In genomic region chr12:124774462-124775167, GRCh38 we compare ENCODE assay signal across 8 cellular contexts.
DNase-seq lines count a peak whose midpoint lies in the region; ATAC-seq and TF ChIP-seq lines count a peak whose summit lies in the region.

No MANE protein-coding gene starts in this region.

- DNase-seq in CD8-positive, alpha-beta memory T cell = peak in 4 of 5 donors; percentile 20 to 70 (median 32)
- DNase-seq in activated CD4-positive, alpha-beta memory T cell treated with anti-CD3 and anti-CD28 coated beads for 36 hours = peak; percentile 94
- DNase-seq in epithelial cell of prostate (ENCODE audit: low read depth, low spot score) (peak; percentile 70), renal cortical epithelial cell (ENCODE audit: low read depth) (peak; percentile 34), HEK293T (ENCODE audit: extremely low spot score) (no peak), endodermal cell (no peak)

- H3K27ac ChIP-seq in CD8-positive, alpha-beta memory T cell (ENCODE audit: low read depth, low read length) = peak overlapping the region; percentile 18
- H3K27ac ChIP-seq in epithelial cell of prostate (peak overlapping the region; percentile 62), endodermal cell (ENCODE audit: low read depth, low read length) (no peak overlapping the region)

- TF ChIP-seq CTCF in endodermal cell (conservative IDR thresholded peaks at IDR 0.05) = no peak

- H3K27me3 Mint-ChIP-seq in CD8-positive, alpha-beta memory T cell = peaks cover 10 to 12% of the 10 kb centered on the region in 2 donors
- H3K27me3 Mint-ChIP-seq in activated CD4-positive, alpha-beta memory T cell treated with anti-CD3 and anti-CD28 coated beads for 36 hours = peaks cover 26% of the 10 kb centered on the region
- H3K27me3 Mint-ChIP-seq in endodermal cell (ENCODE audit: insufficient read depth) = peaks cover 15% of the 10 kb centered on the region

- POLR2A ChIA-PET in CD8-positive, alpha-beta memory T cell (lab: Charles Lee) = no interaction called here
- POLR2A ChIA-PET in activated CD4-positive, alpha-beta memory T cell treated with anti-CD3 and anti-CD28 coated beads for 36 hours (lab: Charles Lee) = interaction anchor here (0.5 to 1.5 kb wide), 10 partner anchors 12 to 308 kb away, joined by 3 to 8 read pairs (median 4); partner anchors contain the start of gene NCOR2
- POLR2A ChIA-PET in HEK293T (lab: Yijun Ruan, JAX) = no interaction called here

- no peaks in the 10 kb centered on the region for H3K9me3 Mint-ChIP-seq in CD8-positive, alpha-beta memory T cell
- H3K9me3 Mint-ChIP-seq in activated CD4-positive, alpha-beta memory T cell treated with anti-CD3 and anti-CD28 coated beads for 36 hours = peaks cover 4% of the 10 kb centered on the region
- no peaks in the 10 kb centered on the region for H3K9me3 Mint-ChIP-seq in endodermal cell

- H3K9me3 ChIP-seq in CD8-positive, alpha-beta memory T cell (ENCODE audit: low read length) = no peaks in the 10 kb centered on the region
- H3K9me3 ChIP-seq in endodermal cell (ENCODE audit: control insufficient read depth, low read length) = no peaks in the 10 kb centered on the region

- peak overlapping the region in 7 of 8 donors; percentile 7 to 95 (median 43) for H3K27ac Mint-ChIP-seq in CD8-positive, alpha-beta memory T cell
- H3K27ac Mint-ChIP-seq in activated CD4-positive, alpha-beta memory T cell treated with anti-CD3 and anti-CD28 coated beads for 36 hours = peak overlapping the region; percentile 91
- H3K27ac Mint-ChIP-seq in endodermal cell = no peak overlapping the region

- H3K27me3 ChIP-seq in CD8-positive, alpha-beta memory T cell (ENCODE audit: insufficient read depth, low read length, poor library complexity, severe bottlenecking) = no peaks in the 10 kb centered on the region
- H3K27me3 ChIP-seq in endodermal cell (ENCODE audit: control insufficient read depth, insufficient read depth, low read length, poor library complexity, severe bottlenecking) = no peaks in the 10 kb centered on the region

- no peak overlapping the region for H3K9ac ChIP-seq in endodermal cell (ENCODE audit: extremely low read depth, low read length, poor library complexity, severe bottlenecking)

- no peaks in the 10 kb centered on the region for H3K36me3 Mint-ChIP-seq in CD8-positive, alpha-beta memory T cell
- H3K36me3 Mint-ChIP-seq in activated CD4-positive, alpha-beta memory T cell treated with anti-CD3 and anti-CD28 coated beads for 36 hours = no peaks in the 10 kb centered on the region
- no peaks in the 10 kb centered on the region for H3K36me3 Mint-ChIP-seq in endodermal cell (ENCODE audit: low read depth)

- intact Hi-C loops in activated CD4-positive, alpha-beta memory T cell treated with anti-CD3 and anti-CD28 coated beads for 36 hours (cut with micrococcal nuclease) = loop anchor here (1.0 to 10.0 kb wide), 15 partner anchors 13 to 2000 kb away; partner anchors contain the start of genes ATP6V0A2 and SCARB1

- H3K4me1 ChIP-seq in CD8-positive, alpha-beta memory T cell (ENCODE audit: insufficient read depth, low read length) = peaks cover 28% of the 10 kb centered on the region
- H3K4me1 ChIP-seq in endodermal cell (ENCODE audit: control insufficient read depth, insufficient read depth, low read length) = peaks cover 5% of the 10 kb centered on the region

- H3K4me1 Mint-ChIP-seq in CD8-positive, alpha-beta memory T cell = peaks cover 20 to 27% (median 25%) of the 10 kb centered on the region in 3 donors
- H3K4me1 Mint-ChIP-seq in activated CD4-positive, alpha-beta memory T cell treated with anti-CD3 and anti-CD28 coated beads for 36 hours (ENCODE audit: low read depth) = peaks cover 45% of the 10 kb centered on the region
- H3K4me1 Mint-ChIP-seq in endodermal cell = peaks cover 3% of the 10 kb centered on the region

- peak overlapping the region; percentile 57 for H3K4me3 ChIP-seq in CD8-positive, alpha-beta memory T cell (ENCODE audit: low read length)
- no peak overlapping the region for H3K4me3 ChIP-seq in endodermal cell (ENCODE audit: low read length)

- CTCF ChIA-PET in CD8-positive, alpha-beta memory T cell (lab: Charles Lee) = interaction anchor here (0.6 to 2.0 kb wide), 2 partner anchors 25 to 742 kb away, joined by 3 to 5 read pairs; no protein-coding TSS in a partner anchor
- CTCF ChIA-PET in activated CD4-positive, alpha-beta memory T cell treated with anti-CD3 and anti-CD28 coated beads for 36 hours (lab: Charles Lee) = interaction anchor here (0.6 to 1.7 kb wide), 9 partner anchors 10 to 742 kb away, joined by 3 to 9 read pairs (median 4); no protein-coding TSS in a partner anchor
- CTCF ChIA-PET in HEK293T (lab: Yijun Ruan, JAX) = no interaction called here

- ATAC-seq in GM19467 (IDR thresholded peaks at IDR 0.05; ENCODE audit: unreplicated experiment) (peak; percentile 74), HG03571 (IDR thresholded peaks at IDR 0.05; ENCODE audit: unreplicated experiment) (peak; percentile 76)

- H3K4me3 Mint-ChIP-seq in CD8-positive, alpha-beta memory T cell = peak overlapping the region; percentile 62 to 83 (median 74)
- peak overlapping the region; percentile 23 for H3K4me3 Mint-ChIP-seq in activated CD4-positive, alpha-beta memory T cell treated with anti-CD3 and anti-CD28 coated beads for 36 hours
- no peak overlapping the region for H3K4me3 Mint-ChIP-seq in endodermal cell

- H3K36me3 ChIP-seq in CD8-positive, alpha-beta memory T cell (ENCODE audit: insufficient read depth, low read length) = no peaks in the 10 kb centered on the region
- H3K36me3 ChIP-seq in endodermal cell (ENCODE audit: control insufficient read depth, insufficient read depth, low read length) = no peaks in the 10 kb centered on the region

- WGBS in endodermal cell (ENCODE audit: insufficient coverage in 1 of 2, insufficient read length in 1 of 2), 2 experiments = 87 to 90% methylated on average over 15 of the region's 15 CpGs

TF ChIP-seq in HEK293T, 16 proteins besides CTCF, POLR2A, EP300 and RAD21:
- TF ChIP-seq ELF4 (IDR thresholded peaks at IDR 0.05) = no peak
- no peak for TF ChIP-seq HDGF (IDR thresholded peaks at IDR 0.05; ENCODE audit: borderline replicate concordance)
- no peak for TF ChIP-seq L3MBTL2 (conservative IDR thresholded peaks at IDR 0.05)

Comparison
In these comparisons a context has a peak if more than half of its experiments do, and no peak if none do; other contexts are left out.
1. DNase-seq: peak in CD8-positive, alpha-beta memory T cell (4 of 5), activated CD4-positive, alpha-beta memory T cell treated with anti-CD3 and anti-CD28 coated beads for 36 hours (single experiment), epithelial cell of prostate (single experiment) and renal cortical epithelial cell (single experiment); none in HEK293T (single experiment) and endodermal cell (single experiment).